1 cellular context compared by ENCODE assay signal in the genomic region with DNA sequence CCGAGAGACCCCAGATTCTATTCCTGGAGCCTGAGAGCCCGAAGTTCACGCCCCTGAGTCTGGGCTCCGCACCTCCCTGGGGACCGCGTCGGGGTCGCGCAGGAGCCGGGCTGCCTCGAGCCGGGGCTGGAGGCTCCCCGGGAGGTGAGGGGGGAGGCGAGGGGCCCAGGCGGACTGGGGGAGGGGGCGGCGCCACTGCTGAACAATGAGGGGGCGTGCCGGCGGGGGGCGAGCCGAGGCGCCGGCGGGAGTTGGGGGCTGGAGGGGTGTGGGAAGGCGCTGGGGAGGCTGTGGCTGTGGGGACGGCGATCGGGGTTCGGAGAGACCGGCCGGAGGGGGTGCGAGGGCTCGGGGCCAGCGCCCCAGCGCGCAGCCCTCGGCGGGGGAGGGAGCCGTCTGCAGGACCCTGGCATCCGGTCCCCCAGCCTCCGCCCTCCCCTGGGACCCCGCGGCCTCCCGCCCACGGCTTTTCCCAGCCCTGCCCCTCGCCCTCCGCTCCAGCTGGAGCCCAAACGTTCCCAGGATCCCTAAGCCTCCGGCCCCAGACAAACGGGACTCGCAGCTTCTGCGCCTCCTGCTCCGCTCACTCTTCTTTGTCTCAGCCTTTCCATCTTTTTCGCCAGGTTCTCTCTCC.
TF ChIP-seq lines count a peak whose summit lies in the region.

No MANE protein-coding gene starts in this region.

TF ChIP-seq in HepG2, 621 proteins besides CTCF, POLR2A, EP300 and RAD21 (continued from another document):
- TF ChIP-seq, protein P1, sequence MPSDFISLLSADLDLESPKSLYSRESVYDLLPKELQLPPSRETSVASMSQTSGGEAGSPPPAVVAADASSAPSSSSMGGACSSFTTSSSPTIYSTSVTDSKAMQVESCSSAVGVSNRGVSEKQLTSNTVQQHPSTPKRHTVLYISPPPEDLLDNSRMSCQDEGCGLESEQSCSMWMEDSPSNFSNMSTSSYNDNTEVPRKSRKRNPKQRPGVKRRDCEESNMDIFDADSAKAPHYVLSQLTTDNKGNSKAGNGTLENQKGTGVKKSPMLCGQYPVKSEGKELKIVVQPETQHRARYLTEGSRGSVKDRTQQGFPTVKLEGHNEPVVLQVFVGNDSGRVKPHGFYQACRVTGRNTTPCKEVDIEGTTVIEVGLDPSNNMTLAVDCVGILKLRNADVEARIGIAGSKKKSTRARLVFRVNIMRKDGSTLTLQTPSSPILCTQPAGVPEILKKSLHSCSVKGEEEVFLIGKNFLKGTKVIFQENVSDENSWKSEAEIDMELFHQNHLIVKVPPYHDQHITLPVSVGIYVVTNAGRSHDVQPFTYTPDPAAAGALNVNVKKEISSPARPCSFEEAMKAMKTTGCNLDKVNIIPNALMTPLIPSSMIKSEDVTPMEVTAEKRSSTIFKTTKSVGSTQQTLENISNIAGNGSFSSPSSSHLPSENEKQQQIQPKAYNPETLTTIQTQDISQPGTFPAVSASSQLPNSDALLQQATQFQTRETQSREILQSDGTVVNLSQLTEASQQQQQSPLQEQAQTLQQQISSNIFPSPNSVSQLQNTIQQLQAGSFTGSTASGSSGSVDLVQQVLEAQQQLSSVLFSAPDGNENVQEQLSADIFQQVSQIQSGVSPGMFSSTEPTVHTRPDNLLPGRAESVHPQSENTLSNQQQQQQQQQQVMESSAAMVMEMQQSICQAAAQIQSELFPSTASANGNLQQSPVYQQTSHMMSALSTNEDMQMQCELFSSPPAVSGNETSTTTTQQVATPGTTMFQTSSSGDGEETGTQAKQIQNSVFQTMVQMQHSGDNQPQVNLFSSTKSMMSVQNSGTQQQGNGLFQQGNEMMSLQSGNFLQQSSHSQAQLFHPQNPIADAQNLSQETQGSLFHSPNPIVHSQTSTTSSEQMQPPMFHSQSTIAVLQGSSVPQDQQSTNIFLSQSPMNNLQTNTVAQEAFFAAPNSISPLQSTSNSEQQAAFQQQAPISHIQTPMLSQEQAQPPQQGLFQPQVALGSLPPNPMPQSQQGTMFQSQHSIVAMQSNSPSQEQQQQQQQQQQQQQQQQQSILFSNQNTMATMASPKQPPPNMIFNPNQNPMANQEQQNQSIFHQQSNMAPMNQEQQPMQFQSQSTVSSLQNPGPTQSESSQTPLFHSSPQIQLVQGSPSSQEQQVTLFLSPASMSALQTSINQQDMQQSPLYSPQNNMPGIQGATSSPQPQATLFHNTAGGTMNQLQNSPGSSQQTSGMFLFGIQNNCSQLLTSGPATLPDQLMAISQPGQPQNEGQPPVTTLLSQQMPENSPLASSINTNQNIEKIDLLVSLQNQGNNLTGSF (CRISPR knock-in tag; IDR thresholded peaks at IDR 0.05), result no peak
- TF ChIP-seq NR2F1 (CRISPR knock-in tag; IDR thresholded peaks at IDR 0.05), result no peak
- TF ChIP-seq SIN3A (IDR thresholded peaks at IDR 0.05; ENCODE audit: borderline replicate concordance, low read depth, low read length), result peak; percentile 55; the same call in 1 of the 2 replicates
- TF ChIP-seq, protein P2, sequence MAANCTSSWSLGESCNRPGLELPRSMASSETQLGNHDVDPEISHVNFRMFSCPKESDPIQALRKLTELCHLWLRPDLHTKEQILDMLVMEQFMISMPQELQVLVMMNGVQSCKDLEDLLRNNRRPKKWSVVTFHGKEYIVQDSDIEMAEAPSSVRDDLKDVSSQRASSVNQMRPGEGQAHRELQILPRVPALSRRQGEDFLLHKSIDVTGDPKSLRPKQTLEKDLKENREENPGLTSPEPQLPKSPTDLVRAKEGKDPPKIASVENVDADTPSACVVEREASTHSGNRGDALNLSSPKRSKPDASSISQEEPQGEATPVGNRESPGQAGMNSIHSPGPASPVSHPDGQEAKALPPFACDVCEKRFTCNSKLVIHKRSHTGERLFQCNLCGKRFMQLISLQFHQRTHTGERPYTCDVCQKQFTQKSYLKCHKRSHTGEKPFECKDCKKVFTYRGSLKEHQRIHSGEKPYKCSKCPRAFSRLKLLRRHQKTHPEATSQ (CRISPR knock-in tag; IDR thresholded peaks at IDR 0.05; ENCODE audit: borderline replicate concordance), result no peak
- TF ChIP-seq, protein P3, sequence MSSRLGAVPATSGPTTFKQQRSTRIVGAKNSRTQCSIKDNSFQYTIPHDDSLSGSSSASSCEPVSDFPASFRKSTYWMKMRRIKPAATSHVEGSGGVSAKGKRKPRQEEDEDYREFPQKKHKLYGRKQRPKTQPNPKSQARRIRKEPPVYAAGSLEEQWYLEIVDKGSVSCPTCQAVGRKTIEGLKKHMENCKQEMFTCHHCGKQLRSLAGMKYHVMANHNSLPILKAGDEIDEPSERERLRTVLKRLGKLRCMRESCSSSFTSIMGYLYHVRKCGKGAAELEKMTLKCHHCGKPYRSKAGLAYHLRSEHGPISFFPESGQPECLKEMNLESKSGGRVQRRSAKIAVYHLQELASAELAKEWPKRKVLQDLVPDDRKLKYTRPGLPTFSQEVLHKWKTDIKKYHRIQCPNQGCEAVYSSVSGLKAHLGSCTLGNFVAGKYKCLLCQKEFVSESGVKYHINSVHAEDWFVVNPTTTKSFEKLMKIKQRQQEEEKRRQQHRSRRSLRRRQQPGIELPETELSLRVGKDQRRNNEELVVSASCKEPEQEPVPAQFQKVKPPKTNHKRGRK (CRISPR knock-in tag; IDR thresholded peaks at IDR 0.05), result no peak
- 0 out of 2 replicates have a peak, but pooled peaks have one; percentile 16 for TF ChIP-seq KAT7 (CRISPR knock-in tag; IDR thresholded peaks at IDR 0.05; ENCODE audit: borderline replicate concordance)
- TF ChIP-seq RARG (CRISPR knock-in tag; IDR thresholded peaks at IDR 0.05; ENCODE audit: low read depth), result no peak
- TF ChIP-seq, protein P4, sequence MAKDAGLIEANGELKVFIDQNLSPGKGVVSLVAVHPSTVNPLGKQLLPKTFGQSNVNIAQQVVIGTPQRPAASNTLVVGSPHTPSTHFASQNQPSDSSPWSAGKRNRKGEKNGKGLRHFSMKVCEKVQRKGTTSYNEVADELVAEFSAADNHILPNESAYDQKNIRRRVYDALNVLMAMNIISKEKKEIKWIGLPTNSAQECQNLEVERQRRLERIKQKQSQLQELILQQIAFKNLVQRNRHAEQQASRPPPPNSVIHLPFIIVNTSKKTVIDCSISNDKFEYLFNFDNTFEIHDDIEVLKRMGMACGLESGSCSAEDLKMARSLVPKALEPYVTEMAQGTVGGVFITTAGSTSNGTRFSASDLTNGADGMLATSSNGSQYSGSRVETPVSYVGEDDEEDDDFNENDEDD (CRISPR knock-in tag; IDR thresholded peaks at IDR 0.05; ENCODE audit: borderline replicate concordance), result no peak
- no peak for TF ChIP-seq ZNF782 (CRISPR knock-in tag; IDR thresholded peaks at IDR 0.05; ENCODE audit: borderline replicate concordance)
- TF ChIP-seq ZNF761 (CRISPR knock-in tag; conservative IDR thresholded peaks at IDR 0.05), result no peak
- TF ChIP-seq MXD4 (CRISPR knock-in tag; IDR thresholded peaks at IDR 0.05), result no peak
- TF ChIP-seq KDM2A (CRISPR knock-in tag; IDR thresholded peaks at IDR 0.05; ENCODE audit: borderline replicate concordance, low read depth), result peak; percentile 39; the same call in 1 of the 2 replicates
- TF ChIP-seq RFXANK (CRISPR knock-in tag; IDR thresholded peaks at IDR 0.05), result no peak
- TF ChIP-seq NR3C1 (CRISPR knock-in tag; IDR thresholded peaks at IDR 0.05), result no peak
- peak; percentile 30; the same call in 1 of the 2 replicates for TF ChIP-seq TAF1 (CRISPR knock-in tag; IDR thresholded peaks at IDR 0.05)
- peak; percentile 61; the same call in 1 of the 2 replicates for TF ChIP-seq GABPB1 (CRISPR knock-in tag; IDR thresholded peaks at IDR 0.05)
- 0 out of 2 replicates have a peak, but pooled peaks have one; percentile 8 for TF ChIP-seq GABPA (IDR thresholded peaks at IDR 0.05; ENCODE audit: low read depth, low read length)
- TF ChIP-seq GABPA (CRISPR knock-in tag; IDR thresholded peaks at IDR 0.05; ENCODE audit: low read depth), result no peak
- TF ChIP-seq, protein P5, sequence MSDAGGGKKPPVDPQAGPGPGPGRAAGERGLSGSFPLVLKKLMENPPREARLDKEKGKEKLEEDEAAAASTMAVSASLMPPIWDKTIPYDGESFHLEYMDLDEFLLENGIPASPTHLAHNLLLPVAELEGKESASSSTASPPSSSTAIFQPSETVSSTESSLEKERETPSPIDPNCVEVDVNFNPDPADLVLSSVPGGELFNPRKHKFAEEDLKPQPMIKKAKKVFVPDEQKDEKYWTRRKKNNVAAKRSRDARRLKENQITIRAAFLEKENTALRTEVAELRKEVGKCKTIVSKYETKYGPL (CRISPR knock-in tag; IDR thresholded peaks at IDR 0.05), result no peak
